In the genomic region with DNA sequence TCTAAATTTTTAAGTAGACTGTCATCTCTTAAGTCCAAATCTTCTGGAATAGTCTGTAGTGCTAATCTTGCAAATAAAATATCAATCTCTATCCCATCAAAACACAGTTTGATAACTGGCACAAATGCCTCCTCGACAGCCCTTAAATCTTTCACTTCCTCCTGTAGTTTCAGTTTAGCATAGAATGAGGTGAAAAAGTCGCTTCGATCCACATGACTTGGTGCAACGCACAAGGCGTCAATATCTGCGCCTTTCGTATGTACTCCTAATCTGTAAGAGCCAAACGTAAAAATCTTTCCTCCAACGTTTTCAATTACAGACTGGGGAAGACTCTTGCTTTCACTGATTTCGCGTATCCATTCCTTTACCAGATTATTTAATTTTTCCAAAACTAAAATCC, we compare ENCODE assay signal across 16 cellular contexts. TPM values are rescaled to one million over a fixed set of nuclear protein-coding genes. Genes with fewer than 3 reads are reported as not detected.
DNase-seq lines count a peak whose midpoint lies in the region; ATAC-seq and TF ChIP-seq lines count a peak whose summit lies in the region.
"Had no signal": no experiment of that assay in that cellular context is flagged by ENCODE, and none has a peak within 500 bp of the region (broad histone marks: within the 10 kb centered on the region; RNA-seq: fewer than 3 reads in every experiment).

No MANE protein-coding gene starts in this region.

- peaks cover 0 to 21% (median 14%) of the 10 kb centered on the region in 4 donors for H3K9me3 ChIP-seq in stomach
- H3K9me3 ChIP-seq: right atrium auricular region had no signal

- H3K27ac ChIP-seq in stomach: no peak overlapping the region

- H3K27me3 Mint-ChIP-seq in activated T-cell treated with anti-CD3 and anti-CD28 coated beads, Interleukin-2, amount 50 U/mL, for 4 hours (ENCODE audit: low read depth): peaks cover 55% of the 10 kb centered on the region
- peaks cover 48% of the 10 kb centered on the region for H3K27me3 Mint-ChIP-seq in activated naive CD8-positive, alpha-beta T cell treated with anti-CD3 and anti-CD28 coated beads for 36 hours
- H3K27me3 Mint-ChIP-seq in immature natural killer cell (ENCODE audit: low read depth in 3 of 3): peaks cover 5 to 34% (median 19%) of the 10 kb centered on the region in 3 donors

- no peaks in the 10 kb centered on the region for H3K36me3 Mint-ChIP-seq in activated T-cell treated with anti-CD3 and anti-CD28 coated beads, Interleukin-2, amount 50 U/mL, for 4 hours (ENCODE audit: insufficient read depth)
- peaks cover 7% of the 10 kb centered on the region for H3K36me3 Mint-ChIP-seq in activated naive CD8-positive, alpha-beta T cell treated with anti-CD3 and anti-CD28 coated beads for 36 hours
- peaks cover 0 to 4% (median 0%) of the 10 kb centered on the region in 3 donors for H3K36me3 Mint-ChIP-seq in immature natural killer cell

- TF ChIP-seq EP300 in stomach (IDR thresholded peaks at IDR 0.05): no peak

- H3K4me1 ChIP-seq in stomach: peaks cover 0 to 7% (median 0%) of the 10 kb centered on the region in 4 donors

- intact Hi-C loops in stomach (cut with DNase I; ENCODE audit: low total_unique reads): no loop called here

- H3K4me3 Mint-ChIP-seq in activated T-cell treated with anti-CD3 and anti-CD28 coated beads, Interleukin-2, amount 50 U/mL, for 4 hours: peak overlapping the region; percentile 55
- H3K4me3 Mint-ChIP-seq in activated naive CD8-positive, alpha-beta T cell treated with anti-CD3 and anti-CD28 coated beads for 36 hours: peak overlapping the region; percentile 59
- H3K4me3 Mint-ChIP-seq in immature natural killer cell: peak overlapping the region; percentile 79 to 83 (median 80)
- H3K4me3 Mint-ChIP-seq: activated CD4-positive, alpha-beta memory T cell treated with anti-CD3 and anti-CD28 coated beads, Interleukin-2, amount 10 ng/mL, durations not matched to agents 7 days and 5 days had no signal

- H3K4me3 ChIP-seq in stomach: peak overlapping the region; percentile 33 to 39 (median 36)

- H3K27ac Mint-ChIP-seq in activated naive CD8-positive, alpha-beta T cell treated with anti-CD3 and anti-CD28 coated beads for 36 hours: no peak overlapping the region
- peak overlapping the region; percentile 60 to 92 (median 78) for H3K27ac Mint-ChIP-seq in immature natural killer cell
- H3K27ac Mint-ChIP-seq: activated CD4-positive, alpha-beta memory T cell treated with anti-CD3 and anti-CD28 coated beads, Interleukin-2, amount 10 ng/mL, durations not matched to agents 7 days and 5 days had no signal

- no peak for TF ChIP-seq POLR2A in stomach (IDR thresholded peaks at IDR 0.05)

- H3K27me3 ChIP-seq in stomach: peaks cover 0 to 41% (median 10%) of the 10 kb centered on the region in 3 donors
- H3K27me3 ChIP-seq: right atrium auricular region had no signal

- DNase-seq in activated T-cell treated with anti-CD3 and anti-CD28 coated beads, Interleukin-2, amount 50 U/mL, for 4 hours: no peak
- no peak for DNase-seq in activated T-cell treated with anti-CD3 and anti-CD28 coated beads, Interleukin-2, amount 50 U/mL, for 48 hours
- no peak for DNase-seq in activated naive CD8-positive, alpha-beta T cell treated with anti-CD3 and anti-CD28 coated beads for 36 hours
- DNase-seq in immature natural killer cell (no peak), stomach (no peak), HUDEP-2 (lab: John Stamatoyannopoulos, UW; ENCODE audit: unreplicated experiment in 76 of 76) (no peak)
- no peak for DNase-seq in stimulated activated CD4-positive, alpha-beta T cell treated with anti-CD3 and anti-CD28 coated beads, Interleukin-4, amount 100 ng/mL, for 1 hour
- DNase-seq: ACHN; activated CD4-positive, alpha-beta memory T cell treated with anti-CD3 and anti-CD28 coated beads, Interleukin-2, amount 10 ng/mL, durations not matched to agents 7 days and 5 days; amygdala; DMS 273 treated with DMSO at 0.1 percent for 48 hours; GOT3; NCI-H510A treated with DMSO at 0.1 percent for 48 hours; trophoblast cell had no signal

- ATAC-seq in activated T-cell treated with anti-CD3 and anti-CD28 coated beads, Interleukin-2, amount 50 U/mL, for 4 hours: no peak
- ATAC-seq in HG03354 (IDR thresholded peaks at IDR 0.05; ENCODE audit: poor library complexity, severe bottlenecking, unreplicated experiment): no peak

- no peak for TF ChIP-seq CTCF in stomach (IDR thresholded peaks at IDR 0.05)

- H3K36me3 ChIP-seq in stomach: no peaks in the 10 kb centered on the region
- H3K36me3 ChIP-seq: right atrium auricular region had no signal

- peaks cover 1% of the 10 kb centered on the region for H3K4me1 Mint-ChIP-seq in activated T-cell treated with anti-CD3 and anti-CD28 coated beads, Interleukin-2, amount 50 U/mL, for 4 hours (ENCODE audit: low read depth)
- peaks cover 3% of the 10 kb centered on the region for H3K4me1 Mint-ChIP-seq in activated naive CD8-positive, alpha-beta T cell treated with anti-CD3 and anti-CD28 coated beads for 36 hours
- peaks cover 11 to 23% of the 10 kb centered on the region in 2 donors for H3K4me1 Mint-ChIP-seq in immature natural killer cell
- H3K4me1 Mint-ChIP-seq: activated CD4-positive, alpha-beta memory T cell treated with anti-CD3 and anti-CD28 coated beads, Interleukin-2, amount 10 ng/mL, durations not matched to agents 7 days and 5 days had no signal

- 85 to 88% (median 87%) methylated on average over 11 of the region's 11 CpGs for WGBS in stomach, 5 donors

- H3K9me3 Mint-ChIP-seq in activated T-cell treated with anti-CD3 and anti-CD28 coated beads, Interleukin-2, amount 50 U/mL, for 4 hours: no peaks in the 10 kb centered on the region
- H3K9me3 Mint-ChIP-seq in activated naive CD8-positive, alpha-beta T cell treated with anti-CD3 and anti-CD28 coated beads for 36 hours: peaks cover 10% of the 10 kb centered on the region
- peaks cover 0 to 16% (median 4%) of the 10 kb centered on the region in 6 donors for H3K9me3 Mint-ChIP-seq in immature natural killer cell

RNA-seq across cellular contexts. Expression of gene PAPOLB, which starts 0.6 kb away (rescaled TPM):
- total RNA-seq in activated T-cell treated with anti-CD3 and anti-CD28 coated beads, Interleukin-2, amount 50 U/mL, for 4 hours: under 1 TPM in 1 of 3 donors, not detected in 2; 0.05 TPM
- under 1 TPM in 1 of 2 experiments, not detected in 1; 0.04 TPM for total RNA-seq in activated naive CD8-positive, alpha-beta T cell treated with anti-CD3 and anti-CD28 coated beads for 36 hours
- polyA plus RNA-seq in immature natural killer cell (under 1 TPM in 1 of 3 donors, not detected in 2; 0.21 TPM), stomach (not detected)
- total RNA-seq in stomach: under 1 TPM in 1 of 5 donors, not detected in 4; 0.37 TPM
- total RNA-seq: activated CD4-positive, alpha-beta memory T cell treated with anti-CD3 and anti-CD28 coated beads, Interleukin-2, amount 10 ng/mL, durations not matched to agents 7 days and 5 days had no signal

RNA-seq across cellular contexts. Expression of gene RADIL, which starts 22.3 kb away (rescaled TPM):
- under 1 TPM; 0.08 to 0.32 (median 0.23) TPM for total RNA-seq in activated T-cell treated with anti-CD3 and anti-CD28 coated beads, Interleukin-2, amount 50 U/mL, for 4 hours
- total RNA-seq in activated naive CD8-positive, alpha-beta T cell treated with anti-CD3 and anti-CD28 coated beads for 36 hours: under 1 TPM; 0.58 to 0.92 TPM
- not detected for polyA plus RNA-seq in immature natural killer cell
- 10 to 100 TPM in 1 of 5 donors, 1 to 10 TPM in 3, not detected in 1; 3.0 to 21.6 (median 5.5) TPM for total RNA-seq in stomach
- 1 to 10 TPM; 1.2 to 2.4 (median 1.6) TPM for polyA plus RNA-seq in stomach
